In the genomic region with DNA sequence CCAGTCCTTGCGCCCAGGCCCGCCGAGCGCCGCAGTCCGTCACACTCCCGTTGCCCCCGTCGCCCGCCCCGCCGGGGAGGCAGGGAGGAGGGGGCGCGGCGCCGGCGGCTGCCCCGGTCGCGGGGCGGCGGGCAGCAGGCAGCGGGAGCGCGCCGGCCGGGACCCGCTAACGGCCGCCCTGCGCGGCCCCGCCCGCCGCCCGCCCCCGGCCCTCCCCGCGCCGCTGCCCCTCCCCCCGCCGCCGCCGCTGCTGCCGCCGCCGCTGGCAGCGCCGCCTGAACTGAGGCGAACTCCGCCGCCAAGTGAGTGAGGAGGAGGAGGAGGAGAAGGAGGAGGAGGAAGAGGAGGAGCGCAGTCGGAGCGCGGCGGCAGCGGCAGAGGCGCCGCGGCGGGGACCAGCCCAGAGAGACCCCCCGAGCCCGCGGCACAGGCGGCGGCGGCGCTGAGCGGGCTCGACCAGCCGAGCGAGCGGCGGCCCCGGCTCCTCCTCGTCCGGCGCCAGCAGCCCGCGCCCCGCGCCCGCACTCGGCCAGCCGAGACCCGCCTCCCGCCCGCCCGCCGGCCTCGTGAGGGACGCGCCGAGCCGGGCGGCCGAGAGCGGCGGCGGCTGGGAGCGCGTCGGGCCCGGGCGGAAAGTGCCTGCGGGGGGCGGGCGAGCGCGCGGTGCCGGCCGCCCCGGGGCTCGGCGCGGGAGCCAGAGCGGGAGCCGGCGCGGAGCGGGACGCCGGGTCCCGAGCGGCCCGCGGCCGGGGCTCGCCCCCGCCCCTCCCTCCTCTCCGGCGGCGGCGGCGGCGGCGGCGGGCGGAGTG, we compare ENCODE assay signal across 8 cellular contexts. TPM values are rescaled to one million over a fixed set of nuclear protein-coding genes. Genes with fewer than 3 reads are reported as not detected.
DNase-seq lines count a peak whose midpoint lies in the region; ATAC-seq, FAIRE-seq and TF ChIP-seq lines count a peak whose summit lies in the region.

A gene (plus strand): TSS at position 352 of the 809 bp plus-strand sequence. CDS start 476 bp downstream, outside the sequence.

- no peaks in the 10 kb centered on the region for H3K27me3 Mint-ChIP-seq in central memory CD8-positive, alpha-beta T cell

- peak within 1 kb of the TSS; percentile 89 for H3K4me3 Mint-ChIP-seq in central memory CD8-positive, alpha-beta T cell

- CTCF ChIA-PET in HEK293T (lab: Yijun Ruan, JAX) = no interaction called here

- FAIRE-seq in GM12892 (lab: Jason Lieb, UNC) = no peak

- DNase-seq in GM12892 (ENCODE audit: insufficient read length) (peak; percentile 42), HEK293T (ENCODE audit: extremely low spot score) (peak; percentile 65), NCI-H1105 (lab: John Stamatoyannopoulos, UW) (peak; percentile 72), kidney glomerular epithelial cell (lab: John Stamatoyannopoulos, UW) (peak; percentile 35), SHP77 treated with DMSO at 0.1 percent for 48 hours (lab: John Stamatoyannopoulos, UW) (no peak)
- peak; percentile 55 for DNase-seq in activated CD4-positive, CD25-positive, alpha-beta regulatory T cell treated with anti-CD3 and anti-CD28 coated beads, Interleukin-2, amount 50 U/mL, for 16 hours (ENCODE audit: low read depth, low spot score)
- peak; percentile 57 to 63 for DNase-seq in central memory CD8-positive, alpha-beta T cell (ENCODE audit: low spot score in 2 of 2)
- DNase-seq in stimulated activated CD4-positive, alpha-beta T cell treated with anti-CD3 and anti-CD28 coated beads, Interleukin-15, amount 100 ng/mL, for 48 hours (ENCODE audit: low read depth in 2 of 2) = peak; percentile 61 to 72

- peak; percentile 42; the same call in 1 of the 2 replicates for TF ChIP-seq POLR2A in GM12892 (IDR thresholded peaks at IDR 0.05; ENCODE audit: low read depth, low read length)

- ATAC-seq in central memory CD8-positive, alpha-beta T cell (replicated peaks; ENCODE audit: extremely low read depth, poor library complexity, severe bottlenecking) = peak; percentile 45

- H3K9me3 Mint-ChIP-seq in central memory CD8-positive, alpha-beta T cell = no peaks in the 10 kb centered on the region

- peak within 1 kb of the TSS; percentile 92 for H3K27ac Mint-ChIP-seq in central memory CD8-positive, alpha-beta T cell (ENCODE audit: low read depth)

- H3K4me1 Mint-ChIP-seq in central memory CD8-positive, alpha-beta T cell = peaks cover 40% of the 10 kb centered on the region

- POLR2A ChIA-PET in HEK293T (lab: Yijun Ruan, JAX) = interaction anchor here (0.7 kb wide), 1 partner anchor 684 kb away, joined by 3 read pairs; no protein-coding TSS in a partner anchor

- H3K36me3 Mint-ChIP-seq in central memory CD8-positive, alpha-beta T cell (ENCODE audit: insufficient read depth) = peaks cover 17% of the 10 kb centered on the region

TF ChIP-seq in HEK293T, 16 proteins besides CTCF, POLR2A, EP300 and RAD21:
- no peak for TF ChIP-seq HDGF (IDR thresholded peaks at IDR 0.05; ENCODE audit: borderline replicate concordance)
- no peak for TF ChIP-seq L3MBTL2 (conservative IDR thresholded peaks at IDR 0.05)
- TF ChIP-seq SUZ12 (IDR thresholded peaks at IDR 0.05) = no peak
- no peak for TF ChIP-seq ZNF384 (IDR thresholded peaks at IDR 0.05)
- TF ChIP-seq FOXM1 (IDR thresholded peaks at IDR 0.05; ENCODE audit: borderline replicate concordance) = peak; percentile 53; the same call in 1 of the 2 replicates
- TF ChIP-seq LEF1 (IDR thresholded peaks at IDR 0.05; ENCODE audit: borderline replicate concordance) = no peak
- no peak for TF ChIP-seq CTBP1 (IDR thresholded peaks at IDR 0.05; ENCODE audit: borderline replicate concordance)

RNA-seq across cellular contexts. Expression of the gene that starts here (rescaled TPM):
- polyA plus RNA-seq in GM12892 (2012; ENCODE audit: missing spikeins) = 27.7 TPM
